ENCODE assay signal across 10 cellular contexts in the genomic region with DNA sequence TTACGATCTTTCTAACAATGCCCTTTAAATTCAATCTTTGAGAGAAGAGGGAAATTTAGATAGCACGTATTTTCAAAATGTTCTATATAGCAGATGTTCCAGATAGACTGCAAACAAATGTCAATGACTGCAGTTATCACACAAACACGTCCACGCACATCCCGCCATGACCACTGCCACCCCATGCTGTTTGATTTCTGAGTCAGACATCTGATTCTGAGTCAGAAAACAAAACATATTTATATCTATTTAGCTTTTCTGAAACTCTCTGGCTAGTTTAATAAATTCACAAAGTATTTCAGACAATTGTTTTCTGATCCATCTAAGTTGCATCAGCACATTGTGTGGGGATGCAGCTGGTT.
DNase-seq lines count a peak whose midpoint lies in the region; ATAC-seq, FAIRE-seq and TF ChIP-seq lines count a peak whose summit lies in the region.
"Had no signal": no experiment of that assay in that cellular context is flagged by ENCODE, and none has a peak within 500 bp of the region (broad histone marks: within the 10 kb centered on the region; RNA-seq: fewer than 3 reads in every experiment).

No MANE protein-coding gene starts in this region.

- in situ Hi-C loops in gastrocnemius medialis (cut with MboI; ENCODE audit: low sequenced_read_pairs in 4 of 4) = no loop called here

- FAIRE-seq in GM19239 (lab: Jason Lieb, UNC) = peak; percentile 90
- FAIRE-seq: TTC549 had no signal

- intact Hi-C loops in gastrocnemius medialis (cut with DNase I; ENCODE audit: low total_unique reads) = no loop called here

- no peak for TF ChIP-seq POLR2A in gastrocnemius medialis (IDR thresholded peaks at IDR 0.05)

- no peaks in the 10 kb centered on the region for H3K27me3 ChIP-seq in gastrocnemius medialis

- no peaks in the 10 kb centered on the region for H3K9me3 ChIP-seq in gastrocnemius medialis
- H3K9me3 ChIP-seq: mucosa of descending colon had no signal

- H3K27ac ChIP-seq in coronary artery = no peak overlapping the region
- no peak overlapping the region for H3K27ac ChIP-seq in gastrocnemius medialis

- H3K4me3 ChIP-seq in coronary artery = peak overlapping the region; percentile 14
- H3K4me3 ChIP-seq in gastrocnemius medialis = peak overlapping the region in 1 of 4 donors; percentile 15
- H3K4me3 ChIP-seq: mucosa of descending colon had no signal

- TF ChIP-seq CTCF in coronary artery (IDR thresholded peaks at IDR 0.05) (no peak), gastrocnemius medialis (IDR thresholded peaks at IDR 0.05 in 4 of 5, conservative IDR thresholded peaks at IDR 0.05 in 1 of 5) (no peak)

- H3K36me3 ChIP-seq in gastrocnemius medialis = no peaks in the 10 kb centered on the region

- no peak for ATAC-seq in gastrocnemius medialis
- ATAC-seq: mucosa of descending colon had no signal

- no peaks in the 10 kb centered on the region for H3K4me1 ChIP-seq in gastrocnemius medialis

- DNase-seq in GM19239 (ENCODE audit: insufficient read length, low spot score) (no peak), coronary artery (ENCODE audit: low spot score) (no peak), NCI-H1417 treated with DMSO at 0.1 percent for 48 hours (lab: John Stamatoyannopoulos, UW) (no peak), gastrocnemius medialis (no peak), NCI-H1436 treated with DMSO at 0.1 percent for 48 hours (lab: John Stamatoyannopoulos, UW) (no peak), NCI-H2196 (lab: John Stamatoyannopoulos, UW; ENCODE audit: unreplicated experiment) (no peak)
- peak; percentile 44 for DNase-seq in activated CD4-positive, CD25-positive, alpha-beta regulatory T cell treated with anti-CD3 and anti-CD28 coated beads, Interleukin-2, amount 50 U/mL, for 72 hours
- DNase-seq in stimulated activated CD4-positive, alpha-beta T cell treated with anti-CD3 and anti-CD28 coated beads, TNF-alpha, amount 100 ng/mL, for 24 hours (ENCODE audit: low read depth in 3 of 3) = peak; percentile 21 to 57 (median 32)
- DNase-seq: mucosa of descending colon had no signal

Comparison
In these comparisons a context has a peak if more than half of its experiments do, and no peak if none do; other contexts are left out.
1. DNase-seq: peak in activated CD4-positive, CD25-positive, alpha-beta regulatory T cell treated with anti-CD3 and anti-CD28 coated beads, Interleukin-2, amount 50 U/mL, for 72 hours (single experiment) and stimulated activated CD4-positive, alpha-beta T cell treated with anti-CD3 and anti-CD28 coated beads, TNF-alpha, amount 100 ng/mL, for 24 hours (3 of 3); none in GM19239 (single experiment), coronary artery (single experiment), NCI-H1417 treated with DMSO at 0.1 percent for 48 hours (single experiment), gastrocnemius medialis (0 of 2), NCI-H1436 treated with DMSO at 0.1 percent for 48 hours (single experiment) and NCI-H2196 (single experiment).